Comparison of ENCODE assay signal across 8 cellular contexts in genomic region chr2:110677530-110678456, GRCh38. TPM values are rescaled to one million over a fixed set of nuclear protein-coding genes. Genes with fewer than 3 reads are reported as not detected.
DNase-seq lines count a peak whose midpoint lies in the region; ATAC-seq, FAIRE-seq and TF ChIP-seq lines count a peak whose summit lies in the region.

Gene BUB1, minus strand, starts transcription at chr2:110678063. Its CDS starts 68 bp downstream, at chr2:110677995.

- peak within 1 kb of the TSS; percentile 11 to 65 (median 54) for H3K4me3 ChIP-seq in adrenal gland
- H3K4me3 ChIP-seq in heart left ventricle, result peak within 1 kb of the TSS; percentile 61 to 89 (median 76)
- H3K4me3 ChIP-seq in upper lobe of right lung, result peak within 1 kb of the TSS; percentile 77

- H3K9me3 ChIP-seq in adrenal gland (replicated peaks in 1 of 3) (no peaks in the 10 kb centered on the region), heart left ventricle (no peaks in the 10 kb centered on the region), upper lobe of right lung (no peaks in the 10 kb centered on the region)

- peaks cover 18 to 39% (median 19%) of the 10 kb centered on the region in 3 donors for H3K4me1 Mint-ChIP-seq in T-cell

- peak within 1 kb of the TSS; percentile 69 to 90 (median 74) for H3K27ac ChIP-seq in adrenal gland
- peak within 1 kb of the TSS; percentile 59 to 91 (median 86) for H3K27ac ChIP-seq in heart left ventricle
- peak within 1 kb of the TSS; percentile 90 for H3K27ac ChIP-seq in upper lobe of right lung

- no peaks in the 10 kb centered on the region for H3K9me3 Mint-ChIP-seq in T-cell

- H3K4me3 Mint-ChIP-seq in T-cell, result peak within 1 kb of the TSS; percentile 92 to 98 (median 96)

- CTCF ChIA-PET in T-cell (lab: Charles Lee), result interaction anchor here in 1 of 2 donors (0.6 kb wide), 2 partner anchors 11 to 1597 kb away, joined by 3 to 9 read pairs; no protein-coding TSS in a partner anchor

- WGBS in adrenal gland, 4 donors, result 0 to 1% (median 1%) methylated on average over 28 to 58 of the region's 58 CpGs
- WGBS in heart left ventricle, 4 donors, result 0 to 1% (median 0%) methylated on average over 38 to 58 of the region's 58 CpGs

- H3K27me3 ChIP-seq in adrenal gland (no peaks in the 10 kb centered on the region), heart left ventricle (no peaks in the 10 kb centered on the region), upper lobe of right lung (no peaks in the 10 kb centered on the region)

- peak within 1 kb of the TSS; percentile 94 to 97 for H3K27ac Mint-ChIP-seq in T-cell

- intact Hi-C loops in adrenal gland (cut with DNase I), result no loop called here
- intact Hi-C loops in heart left ventricle (cut with DNase I), result loop anchor here in 2 of 10 donors (2.0 to 10.0 kb wide), 2 partner anchors 77 kb away; no protein-coding TSS in a partner anchor
- intact Hi-C loops in posterior cingulate gyrus (cut with DNase I), result no loop called here
- intact Hi-C loops in upper lobe of right lung (cut with DNase I), result no loop called here

- peak; percentile 70 for ATAC-seq in HG02840 (IDR thresholded peaks at IDR 0.05; ENCODE audit: low FRiP score, unreplicated experiment)
- ATAC-seq in T-cell (replicated peaks in 1 of 4), result peak; percentile 98 to 99 (median 98)
- ATAC-seq in heart left ventricle, result peak; percentile 99 to 100 (median 100)
- peak; percentile 99 for ATAC-seq in upper lobe of right lung

- peak; percentile 98 for FAIRE-seq in GM12891 (lab: Jason Lieb, UNC)

- DNase-seq in GM12891 (ENCODE audit: insufficient read length, low spot score) (peak; percentile 92), NCI-H1436 treated with DMSO at 0.1 percent for 48 hours (lab: John Stamatoyannopoulos, UW) (peak; percentile 69), T-cell (peak; percentile 85 to 96 (median 92)), adrenal gland (peak; percentile 98 to 99 (median 98)), heart left ventricle (peak; percentile 97 to 98 (median 98)), posterior cingulate gyrus (peak; percentile 92 to 99 (median 96)), upper lobe of right lung (peak; percentile 98)

- no peaks in the 10 kb centered on the region for H3K27me3 Mint-ChIP-seq in T-cell

- H3K4me1 ChIP-seq in adrenal gland (replicated peaks in 1 of 2) (peaks cover 3 to 16% of the 10 kb centered on the region in 2 donors), heart left ventricle (peaks cover 0 to 35% (median 8%) of the 10 kb centered on the region in 12 donors), upper lobe of right lung (peaks cover 25% of the 10 kb centered on the region)

- POLR2A ChIA-PET in T-cell (lab: Charles Lee), result no interaction called here

- no peaks in the 10 kb centered on the region for H3K36me3 Mint-ChIP-seq in T-cell

- TF ChIP-seq CTCF in adrenal gland (IDR thresholded peaks at IDR 0.05) (no peak), heart left ventricle (IDR thresholded peaks at IDR 0.05) (no peak), upper lobe of right lung (IDR thresholded peaks at IDR 0.05) (no peak)

- TF ChIP-seq POLR2A in GM12891 (IDR thresholded peaks at IDR 0.05; ENCODE audit: low read depth, low read length) (peak; percentile 74), adrenal gland (IDR thresholded peaks at IDR 0.05) (peak; percentile 55 to 95), heart left ventricle (IDR thresholded peaks at IDR 0.05) (peak in 1 of 2 donors; percentile 80)

- no peaks in the 10 kb centered on the region for H3K36me3 ChIP-seq in adrenal gland (replicated peaks in 1 of 2)
- H3K36me3 ChIP-seq in heart left ventricle, result peaks cover 0 to 4% (median 0%) of the 10 kb centered on the region in 9 donors
- H3K36me3 ChIP-seq in upper lobe of right lung, result no peaks in the 10 kb centered on the region

TF ChIP-seq in GM12891, 5 proteins besides CTCF, POLR2A, EP300 and RAD21:
- TF ChIP-seq PAX5 (IDR thresholded peaks at IDR 0.05; ENCODE audit: insufficient read depth, low read length, severe bottlenecking), result no peak
- peak; percentile 52; the same call in 1 of the 2 replicates for TF ChIP-seq POU2F2 (IDR thresholded peaks at IDR 0.05; ENCODE audit: low read depth, low read length)
- peak; percentile 55 for TF ChIP-seq SPI1 (IDR thresholded peaks at IDR 0.05; ENCODE audit: low read depth, low read length)
- TF ChIP-seq POLR2AphosphoS5 (IDR thresholded peaks at IDR 0.05; ENCODE audit: low read depth, low read length), result peak; percentile 84
- peak; percentile 61 for TF ChIP-seq TAF1 (IDR thresholded peaks at IDR 0.05; ENCODE audit: low read depth, low read length)

RNA-seq across cellular contexts. Expression of gene BUB1, which starts in this region (rescaled TPM):
- 33.5 TPM for polyA plus RNA-seq in GM12891 (2012; ENCODE audit: low read depth, missing spikeins)
- total RNA-seq in T-cell (1 to 10 TPM; 2.7 to 4.7 (median 3.1) TPM), adrenal gland (1 to 10 TPM in 7 of 8 donors, under 1 TPM in 1; 0.66 to 1.6 (median 1.3) TPM), heart left ventricle (1 to 10 TPM in 5 of 9 donors, under 1 TPM in 3, not detected in 1; 0.30 to 8.3 (median 1.1) TPM), upper lobe of right lung (2.4 TPM)
- polyA plus RNA-seq in adrenal gland (1 to 10 TPM in 1 of 3 donors, under 1 TPM in 2; 0.17 to 2.0 (median 0.24) TPM), heart left ventricle (under 1 TPM; 0.11 to 0.49 TPM)

Comparison
In these comparisons a context has a peak if more than half of its experiments do, and no peak if none do; other contexts are left out.
1. Peak in every context shown above with its lines: DNase-seq, ATAC-seq, H3K4me3 ChIP-seq and H3K27ac ChIP-seq.